18 cellular contexts compared by ENCODE assay signal in the genomic region with DNA sequence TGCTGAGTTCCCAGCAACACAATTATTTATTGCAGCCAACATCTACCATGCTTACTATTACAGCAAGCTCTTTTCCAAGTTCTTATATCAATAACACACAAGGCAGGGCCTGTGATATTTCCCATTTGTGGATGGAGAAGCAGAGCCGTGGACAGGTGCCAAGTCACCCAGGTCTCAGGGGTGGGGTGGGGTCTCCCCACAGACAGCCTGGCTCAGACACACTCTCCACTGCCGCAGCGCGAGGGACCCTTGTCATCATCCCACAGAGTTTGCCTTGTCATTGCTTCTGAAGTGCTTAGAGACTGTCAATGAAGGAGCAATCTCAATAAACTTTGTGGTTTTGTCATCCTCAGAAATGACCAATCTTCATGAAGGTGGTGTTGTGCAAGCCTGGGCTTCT.
A peak's percentile ranks its signal among the peaks of the same experiment; 100 is the strongest.
DNase-seq lines count a peak whose midpoint lies in the region; ATAC-seq and TF ChIP-seq lines count a peak whose summit lies in the region.
"Had no signal": no experiment of that assay in that cellular context is flagged by ENCODE, and none has a peak within 500 bp of the region (broad histone marks: within the 10 kb centered on the region; RNA-seq: fewer than 3 reads in every experiment).

No MANE protein-coding gene starts in this region.

- no peaks in the 10 kb centered on the region for H3K9me3 ChIP-seq in esophagus muscularis mucosa
- H3K9me3 ChIP-seq in stomach: no peaks in the 10 kb centered on the region
- H3K9me3 ChIP-seq: HAP-1 had no signal

- peaks cover 7% of the 10 kb centered on the region for H3K27me3 Mint-ChIP-seq in activated T-helper 1 cell treated with anti-CD3 and anti-CD28 coated beads, Interleukin-12 subunit alpha, Interleukin-12 subunit beta, Interleukin-2, Interleukin-4 antibody, amounts not matched to agents 30 ng/mL and 10 ng/mL and 1 ng/mL, durations not matched to agents 14 hours and 24 hours and 36 hours (ENCODE audit: insufficient read depth)

- H3K36me3 ChIP-seq in esophagus muscularis mucosa: peaks cover 0 to 23% (median 5%) of the 10 kb centered on the region in 4 donors
- H3K36me3 ChIP-seq in stomach: peaks cover 0 to 10% (median 4%) of the 10 kb centered on the region in 4 donors
- H3K36me3 ChIP-seq: HAP-1 had no signal

- peak overlapping the region; percentile 77 to 89 (median 85) for H3K27ac ChIP-seq in esophagus muscularis mucosa (replicated peaks in 1 of 4)
- H3K27ac ChIP-seq in stomach: peak overlapping the region in 4 of 5 donors; percentile 70 to 84 (median 78)

- TF ChIP-seq POLR2A in NB4 (IDR thresholded peaks at IDR 0.05; ENCODE audit: extremely low read depth, insufficient read length) (no peak), esophagus muscularis mucosa (IDR thresholded peaks at IDR 0.05; ENCODE audit: low read depth) (no peak), stomach (IDR thresholded peaks at IDR 0.05) (no peak)

- peak; percentile 46 for DNase-seq in NK-92 treated with Interleukin-12 subunit alpha and Interleukin-12 subunit beta, amount 100 ng/mL, for 24 hours (lab: John Stamatoyannopoulos, UW)
- DNase-seq in NK-92 (lab: John Stamatoyannopoulos, UW; ENCODE audit: unreplicated experiment) (no peak), NB4 (ENCODE audit: low read depth) (peak; percentile 65), esophagus muscularis mucosa (ENCODE audit: extremely low spot score) (peak; percentile 82), stomach (no peak)
- DNase-seq in activated T-helper 1 cell treated with anti-CD3 and anti-CD28 coated beads, Interleukin-12 subunit alpha, Interleukin-12 subunit beta, Interleukin-2, Interleukin-4 antibody, amounts not matched to agents 30 ng/mL and 10 ng/mL and 1 ng/mL, durations not matched to agents 14 hours and 24 hours and 36 hours (ENCODE audit: low spot score): no peak
- DNase-seq: 8988T, C1 segment of cervical spinal cord, COR-L47, DMS153, EL, NCI-H1092 treated with DMSO at 0.1 percent for 48 hours, NCI-H1694 treated with DMSO at 0.1 percent for 48 hours, NCI-H82 had no signal

- H3K4me1 ChIP-seq in esophagus muscularis mucosa: peaks cover 77 to 92% (median 88%) of the 10 kb centered on the region in 4 donors
- peaks cover 1 to 90% (median 58%) of the 10 kb centered on the region in 4 donors for H3K4me1 ChIP-seq in stomach

- TF ChIP-seq CTCF in NB4 (IDR thresholded peaks at IDR 0.05; ENCODE audit: low read depth, low read length) (no peak), esophagus muscularis mucosa (IDR thresholded peaks at IDR 0.05) (no peak), stomach (IDR thresholded peaks at IDR 0.05) (no peak)

- WGBS in esophagus muscularis mucosa: 50% methylated on average over 2 of the region's 4 CpGs
- 59 to 85% (median 74%) methylated on average over 4 of the region's 4 CpGs for WGBS in stomach, 5 donors

- no peaks in the 10 kb centered on the region for H3K4me1 Mint-ChIP-seq in activated T-helper 1 cell treated with anti-CD3 and anti-CD28 coated beads, Interleukin-12 subunit alpha, Interleukin-12 subunit beta, Interleukin-2, Interleukin-4 antibody, amounts not matched to agents 30 ng/mL and 10 ng/mL and 1 ng/mL, durations not matched to agents 14 hours and 24 hours and 36 hours (ENCODE audit: low read depth)

- intact Hi-C loops in esophagus muscularis mucosa (cut with DNase I) (loop anchor here (5.0 to 10.0 kb wide), 3 partner anchors 79 to 109 kb away; no protein-coding TSS in a partner anchor), stomach (cut with DNase I; ENCODE audit: low total_unique reads) (no loop called here)
- intact Hi-C loops in activated T-helper 1 cell treated with anti-CD3 and anti-CD28 coated beads, Interleukin-12 subunit alpha, Interleukin-12 subunit beta, Interleukin-2, Interleukin-4 antibody, amounts not matched to agents 30 ng/mL and 10 ng/mL and 1 ng/mL, durations not matched to agents 14 hours and 24 hours and 36 hours (cut with micrococcal nuclease): no loop called here

- no peak for ATAC-seq in GM18498 (IDR thresholded peaks at IDR 0.05; ENCODE audit: unreplicated experiment)
- ATAC-seq in GM18858 (IDR thresholded peaks at IDR 0.05; ENCODE audit: unreplicated experiment): no peak

- H3K9me3 Mint-ChIP-seq in activated T-helper 1 cell treated with anti-CD3 and anti-CD28 coated beads, Interleukin-12 subunit alpha, Interleukin-12 subunit beta, Interleukin-2, Interleukin-4 antibody, amounts not matched to agents 30 ng/mL and 10 ng/mL and 1 ng/mL, durations not matched to agents 14 hours and 24 hours and 36 hours: no peaks in the 10 kb centered on the region

- H3K27ac Mint-ChIP-seq in activated T-helper 1 cell treated with anti-CD3 and anti-CD28 coated beads, Interleukin-12 subunit alpha, Interleukin-12 subunit beta, Interleukin-2, Interleukin-4 antibody, amounts not matched to agents 30 ng/mL and 10 ng/mL and 1 ng/mL, durations not matched to agents 14 hours and 24 hours and 36 hours: no peak overlapping the region
- H3K27ac Mint-ChIP-seq: IgD-negative memory B cell had no signal

- H3K4me3 ChIP-seq in NB4 (ENCODE audit: low read depth, low read length) (no peak overlapping the region), esophagus muscularis mucosa (peak overlapping the region in 2 of 4 donors; percentile 18 to 38), stomach (no peak overlapping the region)
- H3K4me3 ChIP-seq: HAP-1 had no signal

- TF ChIP-seq EP300 in esophagus muscularis mucosa (IDR thresholded peaks at IDR 0.05) (no peak), stomach (IDR thresholded peaks at IDR 0.05) (no peak)

- H3K4me3 Mint-ChIP-seq in activated T-helper 1 cell treated with anti-CD3 and anti-CD28 coated beads, Interleukin-12 subunit alpha, Interleukin-12 subunit beta, Interleukin-2, Interleukin-4 antibody, amounts not matched to agents 30 ng/mL and 10 ng/mL and 1 ng/mL, durations not matched to agents 14 hours and 24 hours and 36 hours: no peak overlapping the region
- H3K4me3 Mint-ChIP-seq: IgD-negative memory B cell had no signal

- H3K27me3 ChIP-seq in esophagus muscularis mucosa (no peaks in the 10 kb centered on the region), stomach (no peaks in the 10 kb centered on the region)

- H3K36me3 Mint-ChIP-seq in activated T-helper 1 cell treated with anti-CD3 and anti-CD28 coated beads, Interleukin-12 subunit alpha, Interleukin-12 subunit beta, Interleukin-2, Interleukin-4 antibody, amounts not matched to agents 30 ng/mL and 10 ng/mL and 1 ng/mL, durations not matched to agents 14 hours and 24 hours and 36 hours (ENCODE audit: low read depth): no peaks in the 10 kb centered on the region

Comparison
In these comparisons a context has a peak if more than half of its experiments do, and no peak if none do; other contexts are left out.
1. DNase-seq: peak in NK-92 treated with Interleukin-12 subunit alpha and Interleukin-12 subunit beta, amount 100 ng/mL, for 24 hours (single experiment), NB4 (single experiment) and esophagus muscularis mucosa (single experiment); none in NK-92 (single experiment), stomach (single experiment) and activated T-helper 1 cell treated with anti-CD3 and anti-CD28 coated beads, Interleukin-12 subunit alpha, Interleukin-12 subunit beta, Interleukin-2, Interleukin-4 antibody, amounts not matched to agents 30 ng/mL and 10 ng/mL and 1 ng/mL, durations not matched to agents 14 hours and 24 hours and 36 hours (single experiment).